Comparison of ENCODE assay signal across 10 cellular contexts in the genomic region with DNA sequence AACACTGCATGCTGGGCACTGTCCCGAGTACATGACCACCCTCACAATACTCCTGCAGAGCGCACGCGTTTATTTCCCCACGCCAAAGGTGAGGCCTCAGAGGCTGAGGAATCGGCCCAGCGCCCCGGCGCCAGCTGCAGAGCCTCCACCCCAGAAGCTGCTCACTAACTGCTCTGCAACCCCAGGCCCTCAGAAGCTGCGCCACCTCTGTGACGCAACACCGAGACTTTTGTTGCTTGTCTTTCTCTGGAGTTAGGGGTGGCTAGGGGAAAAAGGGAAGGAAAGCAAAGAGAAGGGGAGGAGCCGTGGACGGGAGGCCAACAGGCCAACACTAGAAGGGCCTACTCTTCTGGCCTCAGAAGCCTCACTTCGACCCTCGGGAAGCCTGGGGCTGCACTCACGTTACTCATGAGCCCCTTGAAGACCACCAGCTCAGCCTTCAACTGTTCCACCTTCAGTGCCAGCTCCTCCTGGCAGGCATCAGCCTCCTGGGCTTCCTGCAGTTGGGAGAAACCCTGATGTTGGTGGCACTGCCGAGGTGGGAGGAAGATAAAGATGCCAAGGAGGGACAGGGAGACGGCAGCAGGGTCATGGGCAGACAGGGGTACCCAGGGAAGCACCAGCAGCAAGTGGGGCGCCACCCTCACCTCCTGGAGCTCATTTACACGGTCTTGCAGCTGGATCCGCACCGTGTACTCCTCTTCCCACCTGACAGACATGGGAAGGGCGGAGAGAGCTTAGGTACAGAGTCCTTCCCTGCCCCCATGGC. TPM values are rescaled to one million over a fixed set of nuclear protein-coding genes. Genes with fewer than 3 reads are reported as not detected.
A peak's percentile ranks its signal among the peaks of the same experiment; 100 is the strongest.
DNase-seq lines count a peak whose midpoint lies in the region; ATAC-seq, FAIRE-seq and TF ChIP-seq lines count a peak whose summit lies in the region.
"Had no signal": no experiment of that assay in that cellular context is flagged by ENCODE, and none has a peak within 500 bp of the region (broad histone marks: within the 10 kb centered on the region; RNA-seq: fewer than 3 reads in every experiment).

No MANE protein-coding gene starts in this region.

- no peaks in the 10 kb centered on the region for H3K9me3 ChIP-seq in HepG2 (ENCODE audit: low read length)

- DNase-seq in SKM-1 treated with dmso at 0.1 percent for 144 hours (lab: John Stamatoyannopoulos, UW; ENCODE audit: unreplicated experiment) = peak; percentile 67
- DNase-seq in HepG2 (ENCODE audit: low spot score) = no peak
- no peak for DNase-seq in activated naive CD4-positive, alpha-beta T cell treated with Interleukin-2 at 50 U/mL for 16 hours
- no peak for DNase-seq in DMS153 (lab: John Stamatoyannopoulos, UW)
- DNase-seq: NCI-H69; stimulated activated naive CD4-positive, alpha-beta T cell had no signal

- CTCF ChIA-PET in HepG2 (lab: Yijun Ruan, JAX; ENCODE audit: low intra/inter-chr PET ratio, low total read pairs) = no interaction called here

- no peak overlapping the region for H3K9ac ChIP-seq in HepG2 (ENCODE audit: insufficient read depth, low read depth, low read length)

- H4K20me1 ChIP-seq in HepG2 (ENCODE audit: insufficient read depth, low read length) = peaks cover 7% of the 10 kb centered on the region; the same call in 1 of the 2 replicates

- H3K27me3 ChIP-seq in HepG2 (ENCODE audit: control insufficient read depth in 1 of 2, insufficient read depth in 2 of 2, low read length in 2 of 2) = no peaks in the 10 kb centered on the region; a peak in 1 of 5 replicates

- FAIRE-seq in HepG2 (lab: Jason Lieb, UNC) = no peak
- FAIRE-seq: frontal cortex had no signal

- 92% methylated on average over 24 of the region's 24 CpGs for WGBS in HepG2 (ENCODE audit: low lambda C conversion rate)
- WGBS in urinary bladder = 85% methylated on average over 24 of the region's 24 CpGs

- TF ChIP-seq POLR2A in HepG2 (IDR thresholded peaks at IDR 0.05; ENCODE audit: insufficient read depth in 1 of 2, low read depth in 2 of 2, low read length in 2 of 2) = no peak

- H3K4me1 ChIP-seq in HepG2 (ENCODE audit: insufficient read depth, low read length) (peaks cover 32% of the 10 kb centered on the region), urinary bladder (ENCODE audit: insufficient read depth) (no peaks in the 10 kb centered on the region)

- H3K27ac ChIP-seq in HepG2 (ENCODE audit: extremely low read length, insufficient read depth, low read length) (no peak overlapping the region), urinary bladder (ENCODE audit: low read depth) (peak overlapping the region; percentile 85)

- no peak for ATAC-seq in HepG2
- ATAC-seq in HG03175 (IDR thresholded peaks at IDR 0.05; ENCODE audit: unreplicated experiment) = no peak
- ATAC-seq: activated naive CD4-positive, alpha-beta T cell treated with anti-CD3 and anti-CD28 coated beads, Interleukin-2, amount 50 U/mL, for 72 hours had no signal

- H3K4me3 ChIP-seq in HepG2 (replicated peaks in 1 of 3; ENCODE audit: insufficient read depth in 1 of 3, low read depth in 2 of 3, low read length in 3 of 3) (no peak overlapping the region), urinary bladder (ENCODE audit: low read depth, low read length) (no peak overlapping the region)

- H2AFZ ChIP-seq in HepG2 (ENCODE audit: low read length) = no peak overlapping the region

- peaks cover 44% of the 10 kb centered on the region for H3K79me2 ChIP-seq in HepG2 (ENCODE audit: insufficient read depth, low read length)

- no peak for TF ChIP-seq CTCF in HepG2 (CRISPR knock-in tag; IDR thresholded peaks at IDR 0.05)

- H3K36me3 ChIP-seq in HepG2 (replicated peaks in 1 of 2; ENCODE audit: control insufficient read depth in 1 of 2, insufficient read depth in 2 of 2, low read length in 2 of 2) = peaks cover 23 to 59% of the 10 kb centered on the region in 2 experiments
- H3K36me3 ChIP-seq in urinary bladder (ENCODE audit: insufficient read depth) = no peaks in the 10 kb centered on the region

- H3K4me2 ChIP-seq in HepG2 (ENCODE audit: low read depth, low read length) = no peak overlapping the region

- no peak for TF ChIP-seq RAD21 in HepG2 (CRISPR knock-in tag; IDR thresholded peaks at IDR 0.05)

- TF ChIP-seq EP300 in HepG2 (IDR thresholded peaks at IDR 0.05; ENCODE audit: low read depth in 2 of 2, low read length in 2 of 2) (no peak), HepG2 (CRISPR knock-in tag; IDR thresholded peaks at IDR 0.05; ENCODE audit: borderline replicate concordance) (no peak)

- POLR2A ChIA-PET in HepG2 (lab: Yijun Ruan, JAX) = interaction anchor here (1.0 to 9.6 kb wide), 3 partner anchors 10 to 16 kb away, joined by 3 to 108 read pairs (median 4); a partner anchor contains a TSS

- intact Hi-C loops in HepG2 (cut with micrococcal nuclease; ENCODE audit: unreplicated experiment) = loop anchor here (5.0 kb wide), 1 partner anchor 147 kb away; no protein-coding TSS in a partner anchor

- in situ Hi-C loops in HepG2 (cut with HindIII; ENCODE audit: extremely low pct_ligation_motif_present, low pct_unique_long_range_greater_than_20kb) = no loop called here

- BruUV-seq in HepG2 (replicated peaks; lab: Mats Ljungman, UMichigan) = no TSS peak

RNA-seq across cellular contexts. Expression of a gene that starts 5.4 kb away (rescaled TPM):
- 7.0 and 12.8 TPM in 2 replicates for total RNA-seq in HepG2 (2016; rRNA removed; fragmentation: Illumina TruSeq; extraction: Trizol)
- total RNA-seq in HepG2 (2016; cell fraction: cytosol; rRNA removed; fragmentation: Illumina TruSeq; extraction: Trizol; ENCODE audit: low read depth) = 2.3 and 2.6 TPM in 2 replicates
- 6.1 and 12.5 TPM in 2 replicates for total RNA-seq in HepG2 (2016; cell fraction: insoluble cytoplasmic fraction; rRNA removed; fragmentation: Illumina TruSeq; extraction: Trizol)
- total RNA-seq in HepG2 (2016; cell fraction: membrane; rRNA removed; fragmentation: Illumina TruSeq; extraction: Trizol) = 4.1 and 5.9 TPM in 2 replicates
- 13.7 and 16.1 TPM in 2 replicates for total RNA-seq in HepG2 (2016; cell fraction: nucleus; rRNA removed; fragmentation: Illumina TruSeq; extraction: Trizol)
- polyA plus RNA-seq in HepG2 (2011; rRNA removed) = 14.6 and 18.3 TPM in 2 replicates
- polyA plus RNA-seq in HepG2 (2011; cell fraction: cytosol; rRNA removed) = 7.8 and 9.6 TPM in 2 replicates
- polyA plus RNA-seq in HepG2 (2011; cell fraction: nucleus; rRNA removed) = 132 TPM in 2 replicates
- 8.0 and 11.7 TPM in 2 replicates for polyA plus RNA-seq in HepG2 (2012)
- polyA plus RNA-seq in HepG2 (2016; cell fraction: cytosol; fragmentation: Illumina TruSeq; extraction: Trizol; ENCODE audit: low read depth) = 1.9 TPM in 2 replicates
- polyA plus RNA-seq in HepG2 (2016; cell fraction: insoluble cytoplasmic fraction; fragmentation: Illumina TruSeq; extraction: Trizol; ENCODE audit: low read depth) = 6.6 and 8.2 TPM in 2 replicates
- 3.2 and 3.5 TPM in 2 replicates for polyA plus RNA-seq in HepG2 (2016; cell fraction: membrane; fragmentation: Illumina TruSeq; extraction: Trizol; ENCODE audit: low read depth)
- 54.2 and 55.8 TPM in 2 replicates for polyA plus RNA-seq in HepG2 (2016; cell fraction: nucleus; fragmentation: Illumina TruSeq; extraction: Trizol; ENCODE audit: insufficient read depth, low read depth)
- polyA minus RNA-seq in HepG2 (2011; rRNA and poly(A)+ RNA removed; ENCODE audit: low replicate concordance) = 0.61 and 11.8 TPM in 2 replicates
- 2.9 and 3.4 TPM in 2 replicates for polyA minus RNA-seq in HepG2 (2011; cell fraction: cytosol; rRNA and poly(A)+ RNA removed)
- 12.5 and 14.4 TPM in 2 replicates for polyA minus RNA-seq in HepG2 (2011; cell fraction: nucleus; rRNA and poly(A)+ RNA removed)
- total RNA-seq in urinary bladder = 9.7 TPM
- 31.4 TPM for polyA plus RNA-seq in urinary bladder

RNA-seq across cellular contexts. Expression of a gene that starts 16.2 kb away (rescaled TPM):
- total RNA-seq in HepG2 (2016; rRNA removed; fragmentation: Illumina TruSeq; extraction: Trizol) = 3,038 and 4,052 TPM in 2 replicates
- 4,250 and 4,349 TPM in 2 replicates for total RNA-seq in HepG2 (2016; cell fraction: cytosol; rRNA removed; fragmentation: Illumina TruSeq; extraction: Trizol; ENCODE audit: low read depth)
- 3,016 and 4,088 TPM in 2 replicates for total RNA-seq in HepG2 (2016; cell fraction: insoluble cytoplasmic fraction; rRNA removed; fragmentation: Illumina TruSeq; extraction: Trizol)
- 3,384 and 3,615 TPM in 2 replicates for total RNA-seq in HepG2 (2016; cell fraction: membrane; rRNA removed; fragmentation: Illumina TruSeq; extraction: Trizol)
- 1,080 and 1,144 TPM in 2 replicates for total RNA-seq in HepG2 (2016; cell fraction: nucleus; rRNA removed; fragmentation: Illumina TruSeq; extraction: Trizol)
- polyA plus RNA-seq in HepG2 (2011; rRNA removed) = 12,395 and 12,722 TPM in 2 replicates
- polyA plus RNA-seq in HepG2 (2011; cell fraction: cytosol; rRNA removed) = 13,143 and 20,886 TPM in 2 replicates
- polyA plus RNA-seq in HepG2 (2011; cell fraction: nucleus; rRNA removed) = 4,563 and 5,385 TPM in 2 replicates
- 4,491 and 5,608 TPM in 2 replicates for polyA plus RNA-seq in HepG2 (2012)
- 5,853 and 5,973 TPM in 2 replicates for polyA plus RNA-seq in HepG2 (2016; cell fraction: cytosol; fragmentation: Illumina TruSeq; extraction: Trizol; ENCODE audit: low read depth)
- polyA plus RNA-seq in HepG2 (2016; cell fraction: insoluble cytoplasmic fraction; fragmentation: Illumina TruSeq; extraction: Trizol; ENCODE audit: low read depth) = 5,263 and 5,331 TPM in 2 replicates
- polyA plus RNA-seq in HepG2 (2016; cell fraction: membrane; fragmentation: Illumina TruSeq; extraction: Trizol; ENCODE audit: low read depth) = 4,187 and 4,205 TPM in 2 replicates
- 2,003 and 2,068 TPM in 2 replicates for polyA plus RNA-seq in HepG2 (2016; cell fraction: nucleus; fragmentation: Illumina TruSeq; extraction: Trizol; ENCODE audit: insufficient read depth, low read depth)
- polyA minus RNA-seq in HepG2 (2011; rRNA and poly(A)+ RNA removed; ENCODE audit: low replicate concordance) = 14,131 and 14,841 TPM in 2 replicates
- 5,645 and 5,680 TPM in 2 replicates for polyA minus RNA-seq in HepG2 (2011; cell fraction: cytosol; rRNA and poly(A)+ RNA removed)
- polyA minus RNA-seq in HepG2 (2011; cell fraction: nucleus; rRNA and poly(A)+ RNA removed) = 1,044 and 1,523 TPM in 2 replicates
- 1,141 TPM for total RNA-seq in urinary bladder
- polyA plus RNA-seq in urinary bladder = 3,231 TPM

RNA-seq across cellular contexts. Expression of a gene that starts 17.6 kb away (rescaled TPM):
- total RNA-seq in HepG2 (2016; rRNA removed; fragmentation: Illumina TruSeq; extraction: Trizol) = 50.0 and 56.7 TPM in 2 replicates
- 12.9 and 15.9 TPM in 2 replicates for total RNA-seq in HepG2 (2016; cell fraction: cytosol; rRNA removed; fragmentation: Illumina TruSeq; extraction: Trizol; ENCODE audit: low read depth)
- 47.8 and 60.1 TPM in 2 replicates for total RNA-seq in HepG2 (2016; cell fraction: insoluble cytoplasmic fraction; rRNA removed; fragmentation: Illumina TruSeq; extraction: Trizol)
- 14.5 and 16.3 TPM in 2 replicates for total RNA-seq in HepG2 (2016; cell fraction: membrane; rRNA removed; fragmentation: Illumina TruSeq; extraction: Trizol)
- 58.7 and 75.9 TPM in 2 replicates for total RNA-seq in HepG2 (2016; cell fraction: nucleus; rRNA removed; fragmentation: Illumina TruSeq; extraction: Trizol)
- polyA plus RNA-seq in HepG2 (2011; rRNA removed) = 47.3 and 52.9 TPM in 2 replicates
- polyA plus RNA-seq in HepG2 (2011; cell fraction: cytosol; rRNA removed) = 23.1 and 25.0 TPM in 2 replicates
- polyA plus RNA-seq in HepG2 (2011; cell fraction: nucleus; rRNA removed) = 189 and 191 TPM in 2 replicates
- 39.3 and 51.1 TPM in 2 replicates for polyA plus RNA-seq in HepG2 (2012)
- 5.0 and 5.2 TPM in 2 replicates for polyA plus RNA-seq in HepG2 (2016; cell fraction: cytosol; fragmentation: Illumina TruSeq; extraction: Trizol; ENCODE audit: low read depth)
- 58.8 and 61.3 TPM in 2 replicates for polyA plus RNA-seq in HepG2 (2016; cell fraction: insoluble cytoplasmic fraction; fragmentation: Illumina TruSeq; extraction: Trizol; ENCODE audit: low read depth)
- polyA plus RNA-seq in HepG2 (2016; cell fraction: membrane; fragmentation: Illumina TruSeq; extraction: Trizol; ENCODE audit: low read depth) = 8.6 and 9.0 TPM in 2 replicates
- 230 and 250 TPM in 2 replicates for polyA plus RNA-seq in HepG2 (2016; cell fraction: nucleus; fragmentation: Illumina TruSeq; extraction: Trizol; ENCODE audit: insufficient read depth, low read depth)
- polyA minus RNA-seq in HepG2 (2011; rRNA and poly(A)+ RNA removed; ENCODE audit: low replicate concordance) = 70.3 and 126 TPM in 2 replicates
- polyA minus RNA-seq in HepG2 (2011; cell fraction: cytosol; rRNA and poly(A)+ RNA removed) = 17.4 and 20.0 TPM in 2 replicates
- polyA minus RNA-seq in HepG2 (2011; cell fraction: nucleus; rRNA and poly(A)+ RNA removed) = 63.5 and 67.9 TPM in 2 replicates
- 9.0 TPM for total RNA-seq in urinary bladder
- polyA plus RNA-seq in urinary bladder = 18.7 TPM

RNA-seq across cellular contexts. Expression of a gene that starts 56.6 kb away (rescaled TPM):
- 65.6 and 100 TPM in 2 replicates for total RNA-seq in HepG2 (2016; rRNA removed; fragmentation: Illumina TruSeq; extraction: Trizol)
- 7.2 and 7.6 TPM in 2 replicates for total RNA-seq in HepG2 (2016; cell fraction: cytosol; rRNA removed; fragmentation: Illumina TruSeq; extraction: Trizol; ENCODE audit: low read depth)
- total RNA-seq in HepG2 (2016; cell fraction: insoluble cytoplasmic fraction; rRNA removed; fragmentation: Illumina TruSeq; extraction: Trizol) = 68.5 and 86.5 TPM in 2 replicates
- 25.1 and 25.2 TPM in 2 replicates for total RNA-seq in HepG2 (2016; cell fraction: membrane; rRNA removed; fragmentation: Illumina TruSeq; extraction: Trizol)
- total RNA-seq in HepG2 (2016; cell fraction: nucleus; rRNA removed; fragmentation: Illumina TruSeq; extraction: Trizol) = 57.8 and 60.8 TPM in 2 replicates
- 42.8 and 51.1 TPM in 2 replicates for polyA plus RNA-seq in HepG2 (2011; rRNA removed)
- polyA plus RNA-seq in HepG2 (2011; cell fraction: cytosol; rRNA removed) = 32.2 and 41.0 TPM in 2 replicates
- 46.7 and 50.4 TPM in 2 replicates for polyA plus RNA-seq in HepG2 (2011; cell fraction: nucleus; rRNA removed)
- polyA plus RNA-seq in HepG2 (2012) = 31.0 and 53.6 TPM in 2 replicates
- polyA plus RNA-seq in HepG2 (2016; cell fraction: cytosol; fragmentation: Illumina TruSeq; extraction: Trizol; ENCODE audit: low read depth) = 3.4 and 4.5 TPM in 2 replicates
- 56.7 and 71.7 TPM in 2 replicates for polyA plus RNA-seq in HepG2 (2016; cell fraction: insoluble cytoplasmic fraction; fragmentation: Illumina TruSeq; extraction: Trizol; ENCODE audit: low read depth)
- polyA plus RNA-seq in HepG2 (2016; cell fraction: membrane; fragmentation: Illumina TruSeq; extraction: Trizol; ENCODE audit: low read depth) = 12.3 and 13.7 TPM in 2 replicates
- polyA plus RNA-seq in HepG2 (2016; cell fraction: nucleus; fragmentation: Illumina TruSeq; extraction: Trizol; ENCODE audit: insufficient read depth, low read depth) = 73.7 and 78.3 TPM in 2 replicates
- 92.8 and 252 TPM in 2 replicates for polyA minus RNA-seq in HepG2 (2011; rRNA and poly(A)+ RNA removed; ENCODE audit: low replicate concordance)
- 51.6 and 71.6 TPM in 2 replicates for polyA minus RNA-seq in HepG2 (2011; cell fraction: cytosol; rRNA and poly(A)+ RNA removed)
- polyA minus RNA-seq in HepG2 (2011; cell fraction: nucleus; rRNA and poly(A)+ RNA removed) = 62.8 and 68.9 TPM in 2 replicates
- total RNA-seq in urinary bladder = 30.2 TPM
- polyA plus RNA-seq in urinary bladder = 19.0 TPM

RNA-seq across cellular contexts. Expression of a gene that starts 56.7 kb away (rescaled TPM):
- total RNA-seq in HepG2 (2016; rRNA removed; fragmentation: Illumina TruSeq; extraction: Trizol) (148 and 156 TPM in 2 replicates), urinary bladder (142 TPM)
- 15.5 and 17.3 TPM in 2 replicates for total RNA-seq in HepG2 (2016; cell fraction: cytosol; rRNA removed; fragmentation: Illumina TruSeq; extraction: Trizol; ENCODE audit: low read depth)
- total RNA-seq in HepG2 (2016; cell fraction: insoluble cytoplasmic fraction; rRNA removed; fragmentation: Illumina TruSeq; extraction: Trizol) = 147 and 150 TPM in 2 replicates
- 36.3 and 39.7 TPM in 2 replicates for total RNA-seq in HepG2 (2016; cell fraction: membrane; rRNA removed; fragmentation: Illumina TruSeq; extraction: Trizol)
- 250 and 271 TPM in 2 replicates for total RNA-seq in HepG2 (2016; cell fraction: nucleus; rRNA removed; fragmentation: Illumina TruSeq; extraction: Trizol)
- polyA plus RNA-seq in HepG2 (2011; rRNA removed) (76.2 and 82.8 TPM in 2 replicates), urinary bladder (135 TPM)
- 64.8 and 67.1 TPM in 2 replicates for polyA plus RNA-seq in HepG2 (2011; cell fraction: cytosol; rRNA removed)
- polyA plus RNA-seq in HepG2 (2011; cell fraction: nucleus; rRNA removed) = 148 and 172 TPM in 2 replicates
- 74.3 and 85.1 TPM in 2 replicates for polyA plus RNA-seq in HepG2 (2012)
- polyA plus RNA-seq in HepG2 (2016; cell fraction: cytosol; fragmentation: Illumina TruSeq; extraction: Trizol; ENCODE audit: low read depth) = 8.7 and 9.0 TPM in 2 replicates
- polyA plus RNA-seq in HepG2 (2016; cell fraction: insoluble cytoplasmic fraction; fragmentation: Illumina TruSeq; extraction: Trizol; ENCODE audit: low read depth) = 121 and 138 TPM in 2 replicates
- polyA plus RNA-seq in HepG2 (2016; cell fraction: membrane; fragmentation: Illumina TruSeq; extraction: Trizol; ENCODE audit: low read depth) = 17.5 and 22.9 TPM in 2 replicates
- polyA plus RNA-seq in HepG2 (2016; cell fraction: nucleus; fragmentation: Illumina TruSeq; extraction: Trizol; ENCODE audit: insufficient read depth, low read depth) = 343 and 358 TPM in 2 replicates
- polyA minus RNA-seq in HepG2 (2011; rRNA and poly(A)+ RNA removed; ENCODE audit: low replicate concordance) = 130 and 210 TPM in 2 replicates
- polyA minus RNA-seq in HepG2 (2011; cell fraction: cytosol; rRNA and poly(A)+ RNA removed) = 76.1 and 89.0 TPM in 2 replicates
- 87.0 and 130 TPM in 2 replicates for polyA minus RNA-seq in HepG2 (2011; cell fraction: nucleus; rRNA and poly(A)+ RNA removed)
